Comparison of ENCODE assay signal across 18 cellular contexts in genomic region chr5:138668981-138669380, GRCh38.
DNase-seq lines count a peak whose midpoint lies in the region; ATAC-seq, FAIRE-seq and TF ChIP-seq lines count a peak whose summit lies in the region.
"Had no signal": no experiment of that assay in that cellular context is flagged by ENCODE, and none has a peak within 500 bp of the region (broad histone marks: within the 10 kb centered on the region; RNA-seq: fewer than 3 reads in every experiment).

No MANE protein-coding gene starts in this region.

- no peak overlapping the region for H2AK5ac ChIP-seq in trophoblast cell (ENCODE audit: low read length)

- H3K9ac ChIP-seq in trophoblast cell (ENCODE audit: low read length) = no peak overlapping the region
- H3K9ac ChIP-seq in kidney (ENCODE audit: low read length in 2 of 2) = no peak overlapping the region

- peaks cover 1% of the 10 kb centered on the region for H3K79me1 ChIP-seq in trophoblast cell (ENCODE audit: low read length)

- peak overlapping the region; percentile 24 for H3K4me2 ChIP-seq in trophoblast cell (ENCODE audit: low read length)

- H2BK5ac ChIP-seq in trophoblast cell (ENCODE audit: low read depth, low read length, poor library complexity) = peak overlapping the region; percentile 33

- no peak overlapping the region for H2BK120ac ChIP-seq in trophoblast cell (ENCODE audit: insufficient read depth, low read length, poor library complexity)

- no peak overlapping the region for H3K23ac ChIP-seq in trophoblast cell (ENCODE audit: low read length)

- no peak for DNase-seq in cardiac muscle cell (ENCODE audit: low read depth in 1 of 2, low spot score in 1 of 2)
- no peak for DNase-seq in left ventricle myocardium superior
- DNase-seq in epithelial cell of esophagus (ENCODE audit: low read depth) = peak; percentile 10
- peak; percentile 70 to 85 for DNase-seq in trophoblast cell
- no peak for DNase-seq in kidney
- no peak for DNase-seq in NCI-H2029 (lab: John Stamatoyannopoulos, UW)
- DNase-seq in T-helper 9 cell = no peak
- DNase-seq: activated CD4-positive, CD25-positive, alpha-beta regulatory T cell treated with anti-CD3 and anti-CD28 coated beads, Interleukin-2, amount 50 U/mL, for 72 hours; amniotic stem cell; DMS53; NCI-H1092; NCI-H2029 treated with DMSO at 0.1 percent for 48 hours; stimulated activated CD4-positive, alpha-beta T cell treated with anti-CD3 and anti-CD28 coated beads, Interleukin-4, amount 100 ng/mL, for 1 hour had no signal

- TF ChIP-seq CTCF in cardiac muscle cell (IDR thresholded peaks at IDR 0.05; ENCODE audit: low read depth, low read length) (no peak), epithelial cell of esophagus (IDR thresholded peaks at IDR 0.05; ENCODE audit: insufficient read depth, low read depth, low read length, missing control alignments) (no peak), kidney (IDR thresholded peaks at IDR 0.05; ENCODE audit: borderline replicate concordance, extremely low read depth, insufficient read depth) (no peak)

- no peak overlapping the region for H3K18ac ChIP-seq in trophoblast cell (ENCODE audit: low read length)

- H2BK12ac ChIP-seq in trophoblast cell (ENCODE audit: low read length) = no peak overlapping the region

- no peaks in the 10 kb centered on the region for H3K79me2 ChIP-seq in trophoblast cell (ENCODE audit: control insufficient read depth, insufficient read depth, low read length, poor library complexity)

- ATAC-seq in left ventricle myocardium superior = no peak
- ATAC-seq: SK-N-SH treated with all-trans-retinoic acid at 6 μM for 48 hours had no signal

- peak; percentile 95 for FAIRE-seq in G401.6 (lab: Jason Lieb, UNC)
- FAIRE-seq in kidney (lab: Jason Lieb, UNC) = no peak
- FAIRE-seq: RCC 7860, small intestine had no signal

- no peak overlapping the region for H4K91ac ChIP-seq in trophoblast cell (ENCODE audit: low read depth, low read length)

- H4K8ac ChIP-seq in trophoblast cell (ENCODE audit: low read depth, low read length) = no peak overlapping the region

- intact Hi-C loops in left ventricle myocardium superior (cut with micrococcal nuclease) = no loop called here
- intact Hi-C loops in kidney (cut with DNase I) = no loop called here

- H3K4me1 ChIP-seq in cardiac muscle cell (ENCODE audit: low read depth) = peaks cover 44% of the 10 kb centered on the region
- H3K4me1 ChIP-seq in trophoblast cell (ENCODE audit: control insufficient read depth in 1 of 2, insufficient read depth in 2 of 2, low read length in 2 of 2) = peaks cover 15 to 24% of the 10 kb centered on the region in 2 experiments
- H3K4me1 ChIP-seq in kidney (ENCODE audit: control insufficient read depth in 1 of 2, insufficient read depth in 1 of 2, low read depth in 1 of 2, low read length in 2 of 2) = peaks cover 0 to 2% of the 10 kb centered on the region in 2 donors

- H3K4me3 ChIP-seq in cardiac muscle cell = no peak overlapping the region
- no peak overlapping the region for H3K4me3 ChIP-seq in epithelial cell of esophagus (ENCODE audit: low read length)
- H3K4me3 ChIP-seq in trophoblast cell (ENCODE audit: low read depth, low read length) = no peak overlapping the region
- no peak overlapping the region for H3K4me3 ChIP-seq in kidney (ENCODE audit: low read length in 2 of 2)

- WGBS in trophoblast cell (ENCODE audit: extremely low coverage, insufficient coverage, insufficient read length) = no CpG with 5 or more reads among the region's 3 CpGs

- peak overlapping the region; percentile 26 for H3K14ac ChIP-seq in trophoblast cell (ENCODE audit: low read length)

- H2AFZ ChIP-seq in trophoblast cell (ENCODE audit: insufficient read depth, low read length, poor library complexity) = no peak overlapping the region

- H4K12ac ChIP-seq in trophoblast cell (ENCODE audit: low read depth, low read length) = no peak overlapping the region

- H3K27ac ChIP-seq in cardiac muscle cell (peak overlapping the region; percentile 98), trophoblast cell (ENCODE audit: low read depth, low read length) (no peak overlapping the region), kidney (ENCODE audit: low read depth in 2 of 2, low read length in 2 of 2) (no peak overlapping the region)
- H3K27ac ChIP-seq: C4-2B had no signal

- H3K27me3 ChIP-seq in cardiac muscle cell = no peaks in the 10 kb centered on the region
- no peaks in the 10 kb centered on the region for H3K27me3 ChIP-seq in trophoblast cell (ENCODE audit: insufficient read depth, low read length)

- H3K9me3 ChIP-seq in cardiac muscle cell (ENCODE audit: low read depth) (no peaks in the 10 kb centered on the region), trophoblast cell (ENCODE audit: insufficient read depth, low read depth, low read length) (no peaks in the 10 kb centered on the region), kidney (ENCODE audit: control insufficient read depth in 1 of 2, low read length in 2 of 2) (no peaks in the 10 kb centered on the region)

- no peaks in the 10 kb centered on the region for H3K36me3 ChIP-seq in cardiac muscle cell
- H3K36me3 ChIP-seq in trophoblast cell (ENCODE audit: control insufficient read depth in 1 of 2, insufficient read depth in 2 of 2, low read length in 2 of 2) = no peaks in the 10 kb centered on the region
- no peaks in the 10 kb centered on the region for H3K36me3 ChIP-seq in kidney (ENCODE audit: control insufficient read depth in 1 of 2, insufficient read depth in 2 of 2, low read length in 2 of 2)

- H3K4ac ChIP-seq in trophoblast cell (ENCODE audit: low read depth, low read length) = no peak overlapping the region

Comparison
In these comparisons a context has a peak if more than half of its experiments do, and no peak if none do; other contexts are left out.
1. DNase-seq: peak in epithelial cell of esophagus (single experiment) and trophoblast cell (2 of 2); none in cardiac muscle cell (0 of 2), left ventricle myocardium superior (single experiment), kidney (single experiment), NCI-H2029 (single experiment) and T-helper 9 cell (single experiment).